ENCODE assay signal across 11 cellular contexts in genomic region chr5:3811116-3811515, GRCh38.
"Had no signal": no experiment of that assay in that cellular context is flagged by ENCODE, and none has a peak within 500 bp of the region (broad histone marks: within the 10 kb centered on the region; RNA-seq: fewer than 3 reads in every experiment).

No MANE protein-coding gene starts in this region.

- DNase-seq: GM23248, GOT3, H7, H9, HCEC 1CT, HFFc6 had no signal

- H3K27ac ChIP-seq: GM23248 had no signal

- ATAC-seq: GM23338, HCT116 had no signal

- H2AFZ ChIP-seq: GM23248, GM23338 had no signal

- H3K27ac Mint-ChIP-seq: GM23338, H9, HFFc6 had no signal

- H3K9me3 ChIP-seq: HAP-1 had no signal

- FAIRE-seq: H1, H54 had no signal

- H3K4me3 Mint-ChIP-seq: GM23338, H9, HFFc6 had no signal

- H3K4me3 ChIP-seq: GM23248, GM23338, HAP-1 had no signal

- H3K9ac ChIP-seq: GM23248 had no signal

- H3K4me1 Mint-ChIP-seq: GM23338, H9 had no signal

- H3K36me3 ChIP-seq: HAP-1 had no signal

- H3K4me1 ChIP-seq: HAP-1 had no signal

- H3K4me2 ChIP-seq: GM23338 had no signal
